ENCODE assay signal across 1 cellular context in genomic region chr11:70378506-70379134, GRCh38.
TF ChIP-seq lines count a peak whose summit lies in the region.

No MANE protein-coding gene starts in this region.

TF ChIP-seq in HEK293, 187 proteins besides CTCF, POLR2A, EP300 and RAD21 (continued from another document):
- TF ChIP-seq MYNN (tag by site-specific recombination; IDR thresholded peaks at IDR 0.05; ENCODE audit: borderline replicate concordance) = no peak
